ENCODE assay signal across 19 cellular contexts in the genomic region with DNA sequence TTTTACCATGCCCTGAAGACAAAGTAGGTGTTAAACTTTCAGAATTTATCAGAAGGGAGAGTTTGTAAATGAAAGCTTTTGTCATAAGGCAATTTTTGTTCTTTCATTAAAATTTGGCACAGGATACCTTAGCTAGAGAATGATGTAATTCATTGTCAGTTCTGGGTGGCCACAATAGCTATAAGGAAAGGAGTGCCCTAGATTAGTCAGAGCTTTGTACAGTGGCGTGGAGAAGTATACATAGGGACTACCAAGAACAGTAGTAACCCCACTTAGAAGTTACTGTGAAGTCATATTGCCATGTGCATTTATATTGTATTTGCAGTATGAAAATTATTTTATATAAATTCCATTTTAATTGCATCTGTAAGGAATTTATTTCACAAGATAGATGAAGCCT.
DNase-seq lines count a peak whose midpoint lies in the region; ATAC-seq, FAIRE-seq and TF ChIP-seq lines count a peak whose summit lies in the region.
"Had no signal": no experiment of that assay in that cellular context is flagged by ENCODE, and none has a peak within 500 bp of the region (broad histone marks: within the 10 kb centered on the region; RNA-seq: fewer than 3 reads in every experiment).

No MANE protein-coding gene starts in this region.

- no peak overlapping the region for H3K4me3 ChIP-seq in adipocyte (ENCODE audit: low read length)
- no peak overlapping the region for H3K4me3 ChIP-seq in fibroblast of mammary gland (ENCODE audit: control insufficient read depth, low read depth, low read length)
- H3K4me3 ChIP-seq: cardiac muscle cell, gastroesophageal sphincter, sigmoid colon, thyroid gland had no signal

- H3K36me3 ChIP-seq in adipocyte (ENCODE audit: control insufficient read depth, insufficient read depth, low read length, severe bottlenecking): no peaks in the 10 kb centered on the region
- H3K36me3 ChIP-seq: cardiac muscle cell, gastroesophageal sphincter, sigmoid colon, thyroid gland had no signal

- H3K27me3 ChIP-seq in adipocyte (replicated peaks; ENCODE audit: control insufficient read depth, insufficient read depth, low read length): no peaks in the 10 kb centered on the region
- H3K27me3 ChIP-seq: cardiac muscle cell, gastroesophageal sphincter, sigmoid colon, thyroid gland had no signal

- no peak for ATAC-seq in GM18868 (IDR thresholded peaks at IDR 0.05; ENCODE audit: unreplicated experiment)
- ATAC-seq: gastroesophageal sphincter, HepG2, left ventricle myocardium superior had no signal

- FAIRE-seq in H54 (lab: Jason Lieb, UNC): no peak
- FAIRE-seq: HepG2 had no signal

- peaks cover 2% of the 10 kb centered on the region for H3K9me3 ChIP-seq in adipocyte (ENCODE audit: control insufficient read depth, low read length)
- H3K9me3 ChIP-seq: gastroesophageal sphincter, sigmoid colon, thyroid gland had no signal

- no peak for TF ChIP-seq CTCF in fibroblast of mammary gland (conservative IDR thresholded peaks at IDR 0.05; ENCODE audit: control insufficient read depth, insufficient read depth, low read depth, low read length)

- DNase-seq in COLO829 (ENCODE audit: low spot score) (peak; percentile 10), H54 (ENCODE audit: insufficient read length, low spot score) (peak; percentile 1), adipocyte (ENCODE audit: low read depth) (peak; percentile 37), fibroblast of mammary gland (ENCODE audit: low read depth) (peak; percentile 43), NCI-H1048 (lab: John Stamatoyannopoulos, UW) (no peak), SIG-M5 treated with dmso at 0.1 percent for 504 hours (lab: John Stamatoyannopoulos, UW; ENCODE audit: unreplicated experiment) (no peak), NCI-H128 (lab: John Stamatoyannopoulos, UW; ENCODE audit: unreplicated experiment) (no peak)
- DNase-seq: activated CD4-positive, CD25-positive, alpha-beta regulatory T cell treated with anti-CD3 and anti-CD28 coated beads, Interleukin-2, amount 50 U/mL, for 72 hours; activated CD8-positive, alpha-beta memory T cell treated with anti-CD3 and anti-CD28 coated beads, Interleukin-2, amount 50 U/mL, for 48 hours; activated naive CD4-positive, alpha-beta T cell treated with Interleukin-2 at 50 U/mL for 16 hours; effector CD4-positive, alpha-beta T cell; left ventricle myocardium superior; sigmoid colon; stimulated activated CD4-positive, alpha-beta T cell treated with anti-CD3 and anti-CD28 coated beads, Interleukin-4, amount 100 ng/mL, for 1 hour; thyroid gland had no signal

- H3K9ac ChIP-seq in adipocyte (ENCODE audit: low read length): no peak overlapping the region

- H3K4me1 ChIP-seq in adipocyte (ENCODE audit: control insufficient read depth, insufficient read depth, low read length): no peaks in the 10 kb centered on the region
- H3K4me1 ChIP-seq: gastroesophageal sphincter, sigmoid colon, thyroid gland had no signal

- no peak for TF ChIP-seq POLR2A in H54 (IDR thresholded peaks at IDR 0.05; ENCODE audit: low read depth, low read length)

Comparison
In these comparisons a context has a peak if more than half of its experiments do, and no peak if none do; other contexts are left out.
1. DNase-seq: peak in COLO829 (single experiment), H54 (single experiment), adipocyte (single experiment) and fibroblast of mammary gland (single experiment); none in NCI-H1048 (single experiment), SIG-M5 treated with dmso at 0.1 percent for 504 hours (single experiment) and NCI-H128 (single experiment).